10 cellular contexts compared by ENCODE assay signal in the genomic region with DNA sequence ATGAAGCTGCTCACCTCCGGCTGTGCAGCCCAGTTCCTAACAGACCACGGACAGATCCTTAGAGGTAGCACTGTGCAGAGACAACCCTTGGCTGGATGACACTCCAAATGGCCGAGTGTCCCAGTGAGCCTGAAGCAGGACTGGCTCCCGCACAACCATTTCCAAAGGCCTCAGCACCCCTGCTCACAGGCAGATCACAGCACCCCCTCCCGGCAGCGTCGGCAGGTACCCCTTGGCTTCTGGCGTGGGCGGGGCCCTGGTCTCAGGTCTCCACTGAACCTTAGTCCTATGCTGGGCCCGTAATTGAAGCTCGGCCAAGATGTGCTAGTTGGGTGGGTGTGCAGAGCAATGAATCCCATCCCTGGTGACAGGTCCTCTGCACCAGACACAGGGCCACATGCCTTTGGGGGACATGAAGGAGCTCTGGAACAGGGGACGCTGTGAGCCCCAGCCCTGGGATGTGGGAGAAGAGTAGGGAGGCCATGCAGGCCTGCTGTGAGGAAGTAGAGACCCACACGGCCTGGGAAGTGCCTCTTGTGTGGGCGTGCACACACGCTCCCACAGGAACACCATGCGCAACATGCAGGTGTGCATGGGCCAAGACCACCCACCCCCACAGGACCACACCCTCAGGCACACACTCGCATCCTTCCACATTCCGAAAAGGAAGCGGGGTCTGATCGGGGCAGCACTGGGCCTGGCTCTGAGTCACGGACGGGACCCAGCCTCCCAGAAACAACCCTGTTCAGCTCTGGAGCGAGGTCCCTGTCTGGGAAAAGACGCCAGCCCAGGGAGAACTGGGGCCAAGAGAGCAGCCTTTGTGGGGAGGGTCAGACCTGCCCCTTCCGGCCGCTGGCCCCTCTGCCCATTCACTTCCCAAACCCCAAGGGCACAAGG. TPM values are rescaled to one million over a fixed set of nuclear protein-coding genes. Genes with fewer than 3 reads are reported as not detected.
DNase-seq lines count a peak whose midpoint lies in the region; ATAC-seq and TF ChIP-seq lines count a peak whose summit lies in the region.
"Had no signal": no experiment of that assay in that cellular context is flagged by ENCODE, and none has a peak within 500 bp of the region (broad histone marks: within the 10 kb centered on the region; RNA-seq: fewer than 3 reads in every experiment).

No MANE protein-coding gene starts in this region.

- ATAC-seq in HG03571 (IDR thresholded peaks at IDR 0.05; ENCODE audit: unreplicated experiment), result no peak
- ATAC-seq in left colon, result no peak

- intact Hi-C loops in left colon (cut with DNase I, micrococcal nuclease), result no loop called here

- POLR2A ChIA-PET in RWPE1 (lab: Yijun Ruan, JAX; ENCODE audit: low non-redundant PET), result interaction anchor here (0.5 to 1.0 kb wide), 2 partner anchors 125 to 126 kb away, joined by 4 to 8 read pairs; no protein-coding TSS in a partner anchor

- TF ChIP-seq CTCF in RWPE1 (conservative IDR thresholded peaks at IDR 0.05; ENCODE audit: low read depth), result no peak

- CTCF ChIA-PET in RWPE1 (lab: Yijun Ruan, JAX), result interaction anchor here (1.0 kb wide), 1 partner anchor 25 kb away, joined by 3 read pairs; no protein-coding TSS in a partner anchor

- DNase-seq in Daoy (ENCODE audit: low read depth), result peak; percentile 28
- DNase-seq in RWPE1 (ENCODE audit: low spot score), result no peak
- DNase-seq in activated effector memory CD4-positive, alpha-beta T cell treated with anti-CD3 and anti-CD28 coated beads, Interleukin-2, amount 50 U/mL, for 16 hours, result peak; percentile 89
- DNase-seq in stimulated activated CD4-positive, alpha-beta T cell treated with anti-CD3 and anti-CD28 coated beads, Interleukin-12 subunit alpha, Interleukin-12 subunit beta, amount 100 ng/mL, for 4 hours, result peak; percentile 78
- DNase-seq in GM19238 (ENCODE audit: insufficient read length, low spot score), result no peak
- no peak for DNase-seq in left colon
- DNase-seq in NCI-H1694 treated with DMSO at 0.1 percent for 48 hours (lab: John Stamatoyannopoulos, UW), result no peak
- DNase-seq: DMS153, hypothalamus had no signal

- H3K27ac ChIP-seq in RWPE1, result peak overlapping the region; percentile 25

RNA-seq across cellular contexts. Expression of a gene that starts 2.8 kb away (rescaled TPM):
- 21.1 and 24.4 TPM in 2 replicates for total RNA-seq in Daoy (2014; rRNA removed; shearing (Covaris generic))
- total RNA-seq in left colon, result 1 to 10 TPM; 1.7 to 1.9 TPM

RNA-seq across cellular contexts. Expression of a gene that starts 4.2 kb away (rescaled TPM):
- not detected in 2 replicates for total RNA-seq in Daoy (2014; rRNA removed; shearing (Covaris generic))
- total RNA-seq in left colon, result under 1 TPM; 0.31 to 0.45 TPM

RNA-seq across cellular contexts. Expression of a gene that starts 26.1 kb away (rescaled TPM):
- 0.42 TPM in 1 of 2 replicates, not detected in the other for total RNA-seq in Daoy (2014; rRNA removed; shearing (Covaris generic))
- total RNA-seq in left colon, result under 1 TPM; 0.12 to 0.84 TPM

Comparison
In these comparisons a context has a peak if more than half of its experiments do, and no peak if none do; other contexts are left out.
1. DNase-seq: peak in Daoy (single experiment), activated effector memory CD4-positive, alpha-beta T cell treated with anti-CD3 and anti-CD28 coated beads, Interleukin-2, amount 50 U/mL, for 16 hours (single experiment) and stimulated activated CD4-positive, alpha-beta T cell treated with anti-CD3 and anti-CD28 coated beads, Interleukin-12 subunit alpha, Interleukin-12 subunit beta, amount 100 ng/mL, for 4 hours (single experiment); none in RWPE1 (single experiment), GM19238 (single experiment), left colon (0 of 2) and NCI-H1694 treated with DMSO at 0.1 percent for 48 hours (single experiment).